10 cellular contexts compared by ENCODE assay signal in the genomic region with DNA sequence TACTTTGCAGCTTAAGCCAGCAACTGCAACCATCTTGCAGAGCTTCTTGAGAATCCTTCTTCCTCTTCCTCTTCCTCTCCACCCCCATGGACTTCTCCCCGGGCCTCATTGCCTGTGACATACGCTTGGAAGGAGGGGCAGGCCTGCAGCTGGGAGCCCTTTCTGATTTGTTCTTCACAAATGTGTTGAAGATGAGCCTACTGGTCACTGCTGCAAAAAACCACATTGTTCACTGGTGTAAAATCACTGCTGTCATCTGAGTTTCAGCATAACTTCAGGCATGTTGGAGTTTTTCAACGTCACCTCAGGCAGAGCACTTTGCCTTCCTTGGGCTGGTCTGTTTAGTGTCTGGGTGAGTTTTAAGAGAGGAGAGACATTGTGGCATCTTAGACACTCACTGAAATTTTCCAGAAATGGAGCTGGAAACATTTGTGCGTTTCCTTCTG. TPM values are rescaled to one million over a fixed set of nuclear protein-coding genes. Genes with fewer than 3 reads are reported as not detected.
DNase-seq lines count a peak whose midpoint lies in the region; ATAC-seq lines count a peak whose summit lies in the region.
"Had no signal": no experiment of that assay in that cellular context is flagged by ENCODE, and none has a peak within 500 bp of the region (broad histone marks: within the 10 kb centered on the region; RNA-seq: fewer than 3 reads in every experiment).

No MANE protein-coding gene starts in this region.

- DNase-seq in NAMALWA (ENCODE audit: low spot score), result peak; percentile 41
- peak; percentile 93 for DNase-seq in islet precursor cell
- no peak for DNase-seq in NCI-H446 (lab: John Stamatoyannopoulos, UW)
- DNase-seq in DMS79 treated with DMSO at 0.1 percent for 48 hours (lab: John Stamatoyannopoulos, UW), result no peak
- DNase-seq: NCI-H187 treated with DMSO at 0.1 percent for 48 hours had no signal

- no peaks in the 10 kb centered on the region for H3K27me3 Mint-ChIP-seq in activated T-helper 17 cell treated with anti-CD3 and anti-CD28 coated beads, Interleukin-2, amount 50 U/mL, for 72 hours

- ATAC-seq in activated T-helper 17 cell treated with anti-CD3 and anti-CD28 coated beads, Interleukin-2, amount 50 U/mL, for 72 hours (replicated peaks), result no peak
- ATAC-seq in GM18511 (IDR thresholded peaks at IDR 0.05; ENCODE audit: unreplicated experiment), result no peak
- ATAC-seq: activated naive CD4-positive, alpha-beta T cell treated with anti-CD3 and anti-CD28 coated beads, Interleukin-2, amount 50 U/mL, for 72 hours had no signal

- H3K4me1 Mint-ChIP-seq in activated T-helper 17 cell treated with anti-CD3 and anti-CD28 coated beads, Interleukin-2, amount 50 U/mL, for 72 hours, result peaks cover 35% of the 10 kb centered on the region

- no peaks in the 10 kb centered on the region for H3K36me3 Mint-ChIP-seq in activated T-helper 17 cell treated with anti-CD3 and anti-CD28 coated beads, Interleukin-2, amount 50 U/mL, for 72 hours (ENCODE audit: low read depth)

- H3K27ac ChIP-seq in temporal lobe (ENCODE audit: low read depth, low read length), result peak overlapping the region; percentile 88

- H3K27ac Mint-ChIP-seq in activated T-helper 17 cell treated with anti-CD3 and anti-CD28 coated beads, Interleukin-2, amount 50 U/mL, for 72 hours, result peak overlapping the region; percentile 69

- no peaks in the 10 kb centered on the region for H3K9me3 Mint-ChIP-seq in activated T-helper 17 cell treated with anti-CD3 and anti-CD28 coated beads, Interleukin-2, amount 50 U/mL, for 72 hours
- H3K9me3 Mint-ChIP-seq: activated naive CD4-positive, alpha-beta T cell treated with anti-CD3 and anti-CD28 coated beads, Interleukin-2, amount 50 U/mL, for 72 hours; nephron had no signal

- H3K4me3 Mint-ChIP-seq in activated T-helper 17 cell treated with anti-CD3 and anti-CD28 coated beads, Interleukin-2, amount 50 U/mL, for 72 hours, result peak overlapping the region; percentile 49
- H3K4me3 Mint-ChIP-seq: nephron had no signal

RNA-seq across cellular contexts. Expression of gene TJP2, which starts 7.9 kb away (rescaled TPM):
- total RNA-seq in activated T-helper 17 cell treated with anti-CD3 and anti-CD28 coated beads, Interleukin-2, amount 50 U/mL, for 72 hours, result 10 to 100 TPM; 25.9 to 27.3 TPM
- total RNA-seq in temporal lobe, result 5.9 TPM

Comparison
In these comparisons a context has a peak if more than half of its experiments do, and no peak if none do; other contexts are left out.
1. DNase-seq: peak in NAMALWA (single experiment) and islet precursor cell (single experiment); none in NCI-H446 (0 of 2) and DMS79 treated with DMSO at 0.1 percent for 48 hours (single experiment).